ENCODE assay signal across 20 cellular contexts in the genomic region with DNA sequence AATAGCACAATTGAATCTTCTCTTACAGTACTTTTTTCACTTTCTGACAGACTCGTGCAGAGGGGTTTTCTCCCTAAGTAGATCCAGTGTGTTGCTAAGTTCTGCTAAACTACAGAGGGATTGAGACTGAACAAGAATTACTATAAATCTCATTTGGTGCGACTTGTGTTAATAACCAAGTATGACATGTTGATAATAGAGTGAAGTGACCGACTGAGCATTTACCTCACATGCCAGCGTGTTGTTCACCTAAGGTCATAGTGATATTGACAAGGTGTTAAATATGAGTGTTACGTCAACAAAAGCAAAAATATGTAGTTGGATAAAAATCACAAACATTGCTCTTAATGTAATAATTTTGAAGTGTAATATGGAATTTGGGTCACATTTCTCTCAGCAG.
"Had no signal": no experiment of that assay in that cellular context is flagged by ENCODE, and none has a peak within 500 bp of the region (broad histone marks: within the 10 kb centered on the region; RNA-seq: fewer than 3 reads in every experiment).

No MANE protein-coding gene starts in this region.

- H3K9me3 ChIP-seq: SJCRH30 had no signal

- H3K27ac ChIP-seq: HL-60, KMS-11, SJCRH30, SK-N-MC had no signal

- H3K36me3 ChIP-seq: SJCRH30 had no signal

- H3K27me3 ChIP-seq: SJCRH30 had no signal

- ATAC-seq: K562 had no signal

- DNase-seq: Kasumi-1, MM.1S, NCI-H1092 treated with DMSO at 0.1 percent for 48 hours, NCI-H1436, NCI-H1694, NCI-H187 treated with DMSO at 0.1 percent for 48 hours, NCI-H2029 treated with DMSO at 0.1 percent for 48 hours, NCI-H226, NCI-H446, NCI-H510A, NCI-H524 treated with DMSO at 0.1 percent for 48 hours, NCI-H69, NCI-H774, RPMI8226, SHP77 treated with DMSO at 0.1 percent for 48 hours, SJCRH30 had no signal

- H3K4me3 ChIP-seq: K562, SJCRH30, SK-N-MC had no signal
